1 cellular context compared by ENCODE assay signal in genomic region chr2:43186679-43187374, GRCh38.
A peak's percentile ranks its signal among the peaks of the same experiment; 100 is the strongest.
TF ChIP-seq lines count a peak whose summit lies in the region.

No MANE protein-coding gene starts in this region.

TF ChIP-seq in HepG2, 621 proteins besides CTCF, POLR2A, EP300 and RAD21 (continued from another document):
- TF ChIP-seq GABPA (IDR thresholded peaks at IDR 0.05; ENCODE audit: low read depth, low read length): no peak
- TF ChIP-seq GABPA (CRISPR knock-in tag; IDR thresholded peaks at IDR 0.05; ENCODE audit: low read depth): no peak
- no peak for TF ChIP-seq ARID4A (CRISPR knock-in tag; IDR thresholded peaks at IDR 0.05; ENCODE audit: borderline replicate concordance)
- no peak for TF ChIP-seq GRHL1 (CRISPR knock-in tag; conservative IDR thresholded peaks at IDR 0.05)
- no peak for TF ChIP-seq DDIT3 (CRISPR knock-in tag; IDR thresholded peaks at IDR 0.05)
- no peak for TF ChIP-seq MAX (IDR thresholded peaks at IDR 0.05)
- TF ChIP-seq HMGA1 (CRISPR knock-in tag; conservative IDR thresholded peaks at IDR 0.05): no peak
- no peak for TF ChIP-seq GTF2F1 (IDR thresholded peaks at IDR 0.05; ENCODE audit: low read length)
- TF ChIP-seq SP4 (CRISPR knock-in tag; IDR thresholded peaks at IDR 0.05): no peak
- TF ChIP-seq PRDM4 (CRISPR knock-in tag; IDR thresholded peaks at IDR 0.05; ENCODE audit: borderline replicate concordance): no peak
- no peak for TF ChIP-seq MTF1 (CRISPR knock-in tag; IDR thresholded peaks at IDR 0.05)
- no peak for TF ChIP-seq TOE1 (CRISPR knock-in tag; IDR thresholded peaks at IDR 0.05)
- TF ChIP-seq ZKSCAN5 (CRISPR knock-in tag; IDR thresholded peaks at IDR 0.05): no peak
- peak; percentile 44; the same call in 1 of the 2 replicates for TF ChIP-seq RXRB (CRISPR knock-in tag; IDR thresholded peaks at IDR 0.05; ENCODE audit: borderline replicate concordance)
- TF ChIP-seq HNRNPLL (IDR thresholded peaks at IDR 0.05; ENCODE audit: low read depth, low read length, poor library complexity, severe bottlenecking): peak; percentile 26
- TF ChIP-seq MNT (IDR thresholded peaks at IDR 0.05): no peak
- no peak for TF ChIP-seq AHDC1 (CRISPR knock-in tag; IDR thresholded peaks at IDR 0.05; ENCODE audit: borderline replicate concordance)
- no peak for TF ChIP-seq ATF7-NPFF (CRISPR knock-in tag; IDR thresholded peaks at IDR 0.05; ENCODE audit: low read depth)
- no peak for TF ChIP-seq NAIF1 (CRISPR knock-in tag; IDR thresholded peaks at IDR 0.05; ENCODE audit: borderline replicate concordance)
- no peak for TF ChIP-seq CENPBD1 (CRISPR knock-in tag; IDR thresholded peaks at IDR 0.05; ENCODE audit: borderline replicate concordance, low read depth)
- TF ChIP-seq TAF1 (CRISPR knock-in tag; IDR thresholded peaks at IDR 0.05): no peak
- TF ChIP-seq NFKB2 (CRISPR knock-in tag; IDR thresholded peaks at IDR 0.05; ENCODE audit: borderline replicate concordance): no peak
- TF ChIP-seq CENPX (CRISPR knock-in tag; IDR thresholded peaks at IDR 0.05): no peak
- no peak for TF ChIP-seq THAP11 (CRISPR knock-in tag; IDR thresholded peaks at IDR 0.05)
- TF ChIP-seq ARID2 (CRISPR knock-in tag; IDR thresholded peaks at IDR 0.05; ENCODE audit: borderline replicate concordance): 0 out of 2 replicates have a peak, but pooled peaks have one; percentile 33
- peak; percentile 32; the same call in 1 of the 2 replicates for TF ChIP-seq SAP130 (CRISPR knock-in tag; IDR thresholded peaks at IDR 0.05; ENCODE audit: low read depth)
- peak; percentile 89 for TF ChIP-seq ZSCAN25 (CRISPR knock-in tag; IDR thresholded peaks at IDR 0.05)
- TF ChIP-seq PPARG (CRISPR knock-in tag; conservative IDR thresholded peaks at IDR 0.05): no peak
- no peak for TF ChIP-seq IKZF4 (CRISPR knock-in tag; IDR thresholded peaks at IDR 0.05; ENCODE audit: borderline replicate concordance, low read depth, not compliant biosample characterization)
- TF ChIP-seq ZNF362 (CRISPR knock-in tag; IDR thresholded peaks at IDR 0.05; ENCODE audit: borderline replicate concordance): no peak
- no peak for TF ChIP-seq SIN3A (IDR thresholded peaks at IDR 0.05; ENCODE audit: borderline replicate concordance, low read depth, low read length)
- no peak for TF ChIP-seq ZNF766 (CRISPR knock-in tag; IDR thresholded peaks at IDR 0.05; ENCODE audit: borderline replicate concordance)
- peak; percentile 52; the same call in 1 of the 2 replicates for TF ChIP-seq ZNF143 (CRISPR knock-in tag; IDR thresholded peaks at IDR 0.05)
TF ChIP-seq in HepG2: peak in this region for 89.
